13 cellular contexts compared by ENCODE assay signal in the genomic region with DNA sequence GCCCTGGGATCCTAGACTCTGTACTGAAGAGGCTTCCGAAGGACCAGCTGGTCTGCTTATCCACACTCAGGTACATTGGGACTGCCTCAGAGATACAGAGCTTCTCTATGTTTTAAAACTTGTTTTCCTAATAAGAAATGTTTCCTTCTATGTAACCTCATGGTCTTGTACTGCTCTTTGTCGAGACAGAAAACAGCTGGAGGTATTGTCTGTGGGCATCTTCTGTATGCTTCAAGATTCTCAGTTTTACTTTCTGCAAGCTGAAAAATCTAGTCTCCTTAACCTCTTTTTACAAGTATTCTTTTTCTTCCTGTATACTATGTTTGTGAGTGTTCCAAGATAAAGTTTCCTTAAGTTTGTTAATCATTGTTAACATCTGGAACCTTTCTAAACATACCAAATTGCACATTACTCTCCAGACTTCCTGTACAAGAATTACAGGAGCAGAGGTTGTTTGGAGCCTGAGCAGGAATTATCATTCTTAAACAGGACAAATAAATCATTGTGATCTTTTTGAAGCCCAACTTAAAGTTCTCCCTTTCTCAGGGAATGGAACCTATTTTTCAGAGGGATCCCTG.
DNase-seq lines count a peak whose midpoint lies in the region; ATAC-seq, FAIRE-seq and TF ChIP-seq lines count a peak whose summit lies in the region.
"Had no signal": no experiment of that assay in that cellular context is flagged by ENCODE, and none has a peak within 500 bp of the region (broad histone marks: within the 10 kb centered on the region; RNA-seq: fewer than 3 reads in every experiment).

No MANE protein-coding gene starts in this region.

- intact Hi-C loops in activated T-helper 1 cell treated with anti-CD3 and anti-CD28 coated beads, Interleukin-12 subunit alpha, Interleukin-12 subunit beta, Interleukin-2, Interleukin-4 antibody, amounts not matched to agents 30 ng/mL and 10 ng/mL and 1 ng/mL, durations not matched to agents 14 hours and 24 hours and 36 hours (cut with micrococcal nuclease): no loop called here

- H3K4me1 Mint-ChIP-seq in activated T-helper 1 cell treated with anti-CD3 and anti-CD28 coated beads, Interleukin-12 subunit alpha, Interleukin-12 subunit beta, Interleukin-2, Interleukin-4 antibody, amounts not matched to agents 30 ng/mL and 10 ng/mL and 1 ng/mL, durations not matched to agents 14 hours and 24 hours and 36 hours (ENCODE audit: low read depth): peaks cover 28% of the 10 kb centered on the region

- H3K79me2 ChIP-seq in osteoblast (ENCODE audit: insufficient read depth, low read length): no peaks in the 10 kb centered on the region

- H2AFZ ChIP-seq in osteoblast (ENCODE audit: low read length): no peak overlapping the region

- no peak for TF ChIP-seq CTCF in osteoblast (IDR thresholded peaks at IDR 0.05; ENCODE audit: extremely low read depth, low read depth, low read length)

- H3K27ac ChIP-seq in osteoblast (ENCODE audit: low read depth, low read length): no peak overlapping the region

- H3K9me3 Mint-ChIP-seq in activated T-helper 1 cell treated with anti-CD3 and anti-CD28 coated beads, Interleukin-12 subunit alpha, Interleukin-12 subunit beta, Interleukin-2, Interleukin-4 antibody, amounts not matched to agents 30 ng/mL and 10 ng/mL and 1 ng/mL, durations not matched to agents 14 hours and 24 hours and 36 hours: no peaks in the 10 kb centered on the region

- H3K4me3 Mint-ChIP-seq in activated T-helper 1 cell treated with anti-CD3 and anti-CD28 coated beads, Interleukin-12 subunit alpha, Interleukin-12 subunit beta, Interleukin-2, Interleukin-4 antibody, amounts not matched to agents 30 ng/mL and 10 ng/mL and 1 ng/mL, durations not matched to agents 14 hours and 24 hours and 36 hours: no peak overlapping the region

- H3K36me3 ChIP-seq in osteoblast (ENCODE audit: insufficient read depth, low read length): no peaks in the 10 kb centered on the region

- H3K36me3 Mint-ChIP-seq in activated T-helper 1 cell treated with anti-CD3 and anti-CD28 coated beads, Interleukin-12 subunit alpha, Interleukin-12 subunit beta, Interleukin-2, Interleukin-4 antibody, amounts not matched to agents 30 ng/mL and 10 ng/mL and 1 ng/mL, durations not matched to agents 14 hours and 24 hours and 36 hours (ENCODE audit: low read depth): peaks cover 2% of the 10 kb centered on the region

- FAIRE-seq in urothelium cell line (lab: Jason Lieb, UNC): no peak
- FAIRE-seq: H1 had no signal

- H3K4me3 ChIP-seq in osteoblast (ENCODE audit: insufficient read depth, low read length): no peak overlapping the region

- no peaks in the 10 kb centered on the region for H3K9me3 ChIP-seq in osteoblast (ENCODE audit: low read depth, low read length)

- H3K27ac Mint-ChIP-seq in activated T-helper 1 cell treated with anti-CD3 and anti-CD28 coated beads, Interleukin-12 subunit alpha, Interleukin-12 subunit beta, Interleukin-2, Interleukin-4 antibody, amounts not matched to agents 30 ng/mL and 10 ng/mL and 1 ng/mL, durations not matched to agents 14 hours and 24 hours and 36 hours: peak overlapping the region; percentile 29

- H3K4me1 ChIP-seq in osteoblast (ENCODE audit: insufficient read depth, low read length): no peaks in the 10 kb centered on the region

- no peaks in the 10 kb centered on the region for H3K27me3 Mint-ChIP-seq in activated T-helper 1 cell treated with anti-CD3 and anti-CD28 coated beads, Interleukin-12 subunit alpha, Interleukin-12 subunit beta, Interleukin-2, Interleukin-4 antibody, amounts not matched to agents 30 ng/mL and 10 ng/mL and 1 ng/mL, durations not matched to agents 14 hours and 24 hours and 36 hours (ENCODE audit: insufficient read depth)

- peak; percentile 61 for ATAC-seq in GM18498 (IDR thresholded peaks at IDR 0.05; ENCODE audit: unreplicated experiment)
- peak; percentile 47 for ATAC-seq in GM19438 (IDR thresholded peaks at IDR 0.05; ENCODE audit: low read depth, unreplicated experiment)
- peak; percentile 71 for ATAC-seq in HG02938 (IDR thresholded peaks at IDR 0.05; ENCODE audit: unreplicated experiment)
- ATAC-seq: left ventricle myocardium superior had no signal

- DNase-seq in activated T-helper 1 cell treated with anti-CD3 and anti-CD28 coated beads, Interleukin-12 subunit alpha, Interleukin-12 subunit beta, Interleukin-2, Interleukin-4 antibody, amounts not matched to agents 30 ng/mL and 10 ng/mL and 1 ng/mL, durations not matched to agents 14 hours and 24 hours and 36 hours (ENCODE audit: low spot score): no peak
- DNase-seq in osteoblast (ENCODE audit: insufficient read length, low spot score, missing footprints) (no peak), NCI-H1930 (lab: John Stamatoyannopoulos, UW) (no peak), urothelium cell line (ENCODE audit: low spot score) (no peak)
- no peak for DNase-seq in activated CD8-positive, alpha-beta memory T cell treated with anti-CD3 and anti-CD28 coated beads, Interleukin-2, amount 50 U/mL, for 48 hours
- DNase-seq: activated CD4-positive, alpha-beta T cell treated with anti-CD3 and anti-CD28 coated beads for 48 hours; left ventricle myocardium superior; stimulated activated CD4-positive, alpha-beta T cell treated with anti-CD3 and anti-CD28 coated beads, Interleukin-15, amount 100 ng/mL, for 24 hours; stimulated activated CD8-positive, alpha-beta memory T cell treated with anti-CD3 and anti-CD28 coated beads, Interleukin-4, amount 100 ng/mL, for 48 hours had no signal

- H3K27me3 ChIP-seq in osteoblast (ENCODE audit: insufficient read depth, low read length): no peaks in the 10 kb centered on the region

- no peak overlapping the region for H3K4me2 ChIP-seq in osteoblast (ENCODE audit: insufficient read depth, low read length)

- H4K20me1 ChIP-seq in osteoblast (ENCODE audit: insufficient read depth, low read length): no peaks in the 10 kb centered on the region
